In genomic region chr15:92937880-92938279, GRCh38 we compare ENCODE assay signal across 1 cellular context.
TF ChIP-seq lines count a peak whose summit lies in the region.

No MANE protein-coding gene starts in this region.

TF ChIP-seq in IMR-90, 13 proteins besides CTCF, POLR2A, EP300 and RAD21 (continued from another document):
- TF ChIP-seq MXI1 (IDR thresholded peaks at IDR 0.05; ENCODE audit: borderline replicate concordance, low read depth, low read length) (no peak), MAFK (IDR thresholded peaks at IDR 0.05; ENCODE audit: low read depth, low read length) (no peak), USF2 (IDR thresholded peaks at IDR 0.05; ENCODE audit: low read depth, low read length) (no peak), MAZ (IDR thresholded peaks at IDR 0.05; ENCODE audit: borderline replicate concordance, low read depth, low read length) (no peak), BHLHE40 (IDR thresholded peaks at IDR 0.05; ENCODE audit: low read depth, low read length) (no peak)
